15 cellular contexts compared by ENCODE assay signal in genomic region chr17:66775262-66775661, GRCh38. TPM values are rescaled to one million over a fixed set of nuclear protein-coding genes. Genes with fewer than 3 reads are reported as not detected.
A peak's percentile ranks its signal among the peaks of the same experiment; 100 is the strongest.
DNase-seq lines count a peak whose midpoint lies in the region; ATAC-seq and TF ChIP-seq lines count a peak whose summit lies in the region.
"Had no signal": no experiment of that assay in that cellular context is flagged by ENCODE, and none has a peak within 500 bp of the region (broad histone marks: within the 10 kb centered on the region; RNA-seq: fewer than 3 reads in every experiment).

No MANE protein-coding gene starts in this region.

- no peaks in the 10 kb centered on the region for H3K27me3 Mint-ChIP-seq in WTC11 (ENCODE audit: low read depth)

- no peaks in the 10 kb centered on the region for H3K79me1 ChIP-seq in mesendoderm (ENCODE audit: low read length)

- H2BK15ac ChIP-seq in mesendoderm (replicated peaks; ENCODE audit: low read depth), result no peak overlapping the region

- no peak for TF ChIP-seq CTCF in DOHH2 (IDR thresholded peaks at IDR 0.05; ENCODE audit: low read depth, low read length, poor library complexity, severe bottlenecking)
- TF ChIP-seq CTCF in WTC11 (IDR thresholded peaks at IDR 0.05), result no peak

- H3F3A ChIP-seq in DOHH2 (ENCODE audit: control insufficient read depth, insufficient read depth), result peaks cover 23% of the 10 kb centered on the region

- no peak overlapping the region for H3K4me3 Mint-ChIP-seq in WTC11

- H2AK5ac ChIP-seq in mesendoderm (ENCODE audit: low read length), result no peak overlapping the region

- H3K36me3 ChIP-seq in DOHH2 (ENCODE audit: control insufficient read depth, low read length) (peaks cover 6% of the 10 kb centered on the region; the same call in 1 of the 2 replicates), mesendoderm (ENCODE audit: control insufficient read depth, insufficient read depth, low read length) (no peaks in the 10 kb centered on the region)

- peaks cover 5% of the 10 kb centered on the region; the same call in 1 of the 2 replicates for H3K36me3 Mint-ChIP-seq in WTC11

- no peak overlapping the region for H4K5ac ChIP-seq in mesendoderm (ENCODE audit: low read length)

- H3K4ac ChIP-seq in mesendoderm (ENCODE audit: low read depth, low read length), result no peak overlapping the region

- H3K27ac ChIP-seq in DOHH2 (ENCODE audit: low read depth, low read length), result peak overlapping the region; percentile 90
- H3K27ac ChIP-seq in mesendoderm (ENCODE audit: low read depth, low read length), result peak overlapping the region; percentile 61

- H3K27me3 ChIP-seq in DOHH2 (ENCODE audit: control insufficient read depth, low read length) (no peaks in the 10 kb centered on the region), mesendoderm (ENCODE audit: insufficient read depth, low read length, poor library complexity) (no peaks in the 10 kb centered on the region)

- H3K9ac ChIP-seq in mesendoderm (ENCODE audit: low read length), result peak overlapping the region; percentile 7

- POLR2A ChIA-PET in WTC11 (lab: Charles Lee), result no interaction called here

- intact Hi-C loops in left colon (cut with DNase I, micrococcal nuclease), result no loop called here

- H3K4me2 ChIP-seq in DOHH2 (ENCODE audit: low read length), result peak overlapping the region; percentile 63
- no peak overlapping the region for H3K4me2 ChIP-seq in mesendoderm (ENCODE audit: low read length)

- H3K4me1 ChIP-seq in DOHH2 (ENCODE audit: control insufficient read depth, low read length) (peaks cover 93% of the 10 kb centered on the region), mesendoderm (ENCODE audit: control insufficient read depth, low read depth, low read length) (peaks cover 9% of the 10 kb centered on the region)

- H4K20me1 ChIP-seq in DOHH2 (ENCODE audit: control insufficient read depth, insufficient read depth, low read depth, low read length), result no peaks in the 10 kb centered on the region

- H3K27ac Mint-ChIP-seq in WTC11, result peak overlapping the region; percentile 100; the same call in 1 of the 2 replicates

- no peaks in the 10 kb centered on the region for H3K79me2 ChIP-seq in DOHH2 (ENCODE audit: control insufficient read depth, low read length)
- H3K79me2 ChIP-seq in mesendoderm (ENCODE audit: control insufficient read depth, insufficient read depth, low read length), result no peaks in the 10 kb centered on the region

- ATAC-seq in WTC11, result no peak
- no peak for ATAC-seq in left colon
- ATAC-seq: K562 had no signal

- no peak overlapping the region for H4K8ac ChIP-seq in mesendoderm (ENCODE audit: low read depth, low read length)

- no peaks in the 10 kb centered on the region for H3K9me2 ChIP-seq in DOHH2 (replicated peaks; ENCODE audit: control insufficient read depth, low read length)

- no peak overlapping the region for H3K23ac ChIP-seq in mesendoderm (ENCODE audit: low read length)

- CTCF ChIA-PET in WTC11 (lab: Charles Lee), result interaction anchor here (1.1 to 1.5 kb wide), 4 partner anchors 38 to 80 kb away, joined by 3 to 6 read pairs (median 4); no protein-coding TSS in a partner anchor

- H2BK5ac ChIP-seq in mesendoderm (ENCODE audit: low read length), result peak overlapping the region; percentile 29

- no CpG with 5 or more reads among the region's 7 CpGs for WGBS in mesendoderm (ENCODE audit: extremely low coverage, insufficient coverage, low lambda C conversion rate)

- peak overlapping the region; percentile 16 for H3K18ac ChIP-seq in mesendoderm (ENCODE audit: low read length)

- 0 out of 2 replicates have a peak, but pooled peaks cover 4% of the 10 kb centered on the region for H3K9me3 Mint-ChIP-seq in WTC11

- DNase-seq in NCI-H69 (lab: John Stamatoyannopoulos, UW), result peak; percentile 39
- DNase-seq in WTC11 (ENCODE audit: low spot score), result no peak
- peak; percentile 75 for DNase-seq in mesendoderm
- DNase-seq in left colon, result no peak
- no peak for DNase-seq in activated naive CD4-positive, alpha-beta T cell (lab: John Stamatoyannopoulos, UW)
- no peak for DNase-seq in stimulated activated CD4-positive, alpha-beta T cell treated with anti-CD3 and anti-CD28 coated beads, Interleukin-1b, Interleukin-23, amount 100 ng/mL, for 48 hours
- DNase-seq: NCI-H1417 treated with DMSO at 0.1 percent for 48 hours, NCI-H1930, NCI-H510A, NCI-H82, SHP77 treated with DMSO at 0.1 percent for 48 hours had no signal

- peak overlapping the region; percentile 49 for H3K4me3 ChIP-seq in DOHH2 (ENCODE audit: low read length)
- no peak overlapping the region for H3K4me3 ChIP-seq in mesendoderm (ENCODE audit: low read length)
- H3K4me3 ChIP-seq: K562 had no signal

- peak overlapping the region; percentile 63 for H3K56ac ChIP-seq in mesendoderm (ENCODE audit: low read length)

- no peaks in the 10 kb centered on the region for H3K9me3 ChIP-seq in DOHH2 (ENCODE audit: control insufficient read depth, insufficient read depth, low read length)

- peaks cover 59% of the 10 kb centered on the region for H3K4me1 Mint-ChIP-seq in WTC11

- no peak overlapping the region for H2BK120ac ChIP-seq in mesendoderm (ENCODE audit: low read depth, low read length)

TF ChIP-seq in WTC11, 78 proteins besides CTCF, POLR2A, EP300 and RAD21:
- TF ChIP-seq ATF3 (CRISPR knock-in tag; conservative IDR thresholded peaks at IDR 0.05), result no peak
- no peak for TF ChIP-seq ARID4B (CRISPR knock-in tag; IDR thresholded peaks at IDR 0.05; ENCODE audit: borderline replicate concordance)
- TF ChIP-seq EMX1 (CRISPR knock-in tag; IDR thresholded peaks at IDR 0.05), result no peak
TF ChIP-seq in WTC11: peak in this region for 0.

RNA-seq across cellular contexts. Expression of gene CACNG5, which starts 59.7 kb away (rescaled TPM):
- total RNA-seq in WTC11 (2021) (1.9 to 3.1 TPM (median 2.8 TPM) in 3 replicates), left colon (not detected)
- polyA plus RNA-seq in mesendoderm (2013, experiment 1 of 2), result 1.1 TPM
- 1.1 TPM for polyA plus RNA-seq in mesendoderm (2013, experiment 2 of 2)
- total RNA-seq: K562 had no signal
- polyA plus RNA-seq: AG04450, BJ, K562 had no signal

Comparison
In these comparisons a context has a peak if more than half of its experiments do, and no peak if none do; other contexts are left out.
1. DNase-seq: peak in NCI-H69 (single experiment) and mesendoderm (single experiment); none in WTC11 (single experiment), left colon (0 of 2), activated naive CD4-positive, alpha-beta T cell (0 of 4) and stimulated activated CD4-positive, alpha-beta T cell treated with anti-CD3 and anti-CD28 coated beads, Interleukin-1b, Interleukin-23, amount 100 ng/mL, for 48 hours (single experiment).